1 cellular context compared by ENCODE assay signal in genomic region chr10:124723826-124724225, GRCh38.
TF ChIP-seq lines count a peak whose summit lies in the region.

No MANE protein-coding gene starts in this region.

TF ChIP-seq in HepG2, 621 proteins besides CTCF, POLR2A, EP300 and RAD21 (continued from another document):
- TF ChIP-seq ZBED4 (CRISPR knock-in tag; IDR thresholded peaks at IDR 0.05; ENCODE audit: borderline replicate concordance) = no peak
- no peak for TF ChIP-seq SIX4 (CRISPR knock-in tag; IDR thresholded peaks at IDR 0.05)
- TF ChIP-seq SP1 (IDR thresholded peaks at IDR 0.05) = no peak
- TF ChIP-seq SP1 (CRISPR knock-in tag; IDR thresholded peaks at IDR 0.05) = no peak
- no peak for TF ChIP-seq ZKSCAN5 (CRISPR knock-in tag; IDR thresholded peaks at IDR 0.05)
- TF ChIP-seq XRCC5 (optimal IDR thresholded peaks at IDR 0.05; ENCODE audit: low read length) = no peak
- TF ChIP-seq ZNF678 (CRISPR knock-in tag; IDR thresholded peaks at IDR 0.05) = no peak
- no peak for TF ChIP-seq SAFB2 (CRISPR knock-in tag; IDR thresholded peaks at IDR 0.05; ENCODE audit: borderline replicate concordance, low read depth)
- no peak for TF ChIP-seq SALL2 (CRISPR knock-in tag; IDR thresholded peaks at IDR 0.05)
- no peak for TF ChIP-seq FLYWCH1 (CRISPR knock-in tag; IDR thresholded peaks at IDR 0.05)
- TF ChIP-seq SIN3B (IDR thresholded peaks at IDR 0.05; ENCODE audit: low read length) = no peak
